1 cellular context compared by ENCODE assay signal in genomic region chr1:116569776-116570357, GRCh38.
TF ChIP-seq lines count a peak whose summit lies in the region.

No MANE protein-coding gene starts in this region.

TF ChIP-seq in K562, 482 proteins besides CTCF, POLR2A, EP300 and RAD21 (continued from another document and continues in another):
- no peak for TF ChIP-seq MBD1 (CRISPR knock-in tag; IDR thresholded peaks at IDR 0.05)
- TF ChIP-seq POLR3G (IDR thresholded peaks at IDR 0.05; ENCODE audit: extremely low read depth, insufficient read length, insufficient replicate concordance), result no peak
- TF ChIP-seq TEAD2 (tag; IDR thresholded peaks at IDR 0.05), result no peak
- TF ChIP-seq PHB (CRISPR knock-in tag; IDR thresholded peaks at IDR 0.05), result no peak
- TF ChIP-seq HNRNPH1 (optimal IDR thresholded peaks at IDR 0.05; ENCODE audit: low read depth, low read length), result no peak
- TF ChIP-seq RAD51 (IDR thresholded peaks at IDR 0.05; ENCODE audit: borderline replicate concordance, low read depth), result no peak
- no peak for TF ChIP-seq EGR1 (conservative IDR thresholded peaks at IDR 0.05)
- no peak; the same call in 1 of the 2 replicates for TF ChIP-seq ETS1 (conservative IDR thresholded peaks at IDR 0.05; ENCODE audit: control insufficient read depth, low read depth, low read length)
- no peak; the same call in 1 of the 2 replicates for TF ChIP-seq E2F5 (CRISPR knock-in tag; IDR thresholded peaks at IDR 0.05)
- TF ChIP-seq ZFP1 (CRISPR knock-in tag; IDR thresholded peaks at IDR 0.05), result no peak
- no peak for TF ChIP-seq ZNF436 (CRISPR knock-in tag; IDR thresholded peaks at IDR 0.05)
- TF ChIP-seq ATF3 (IDR thresholded peaks at IDR 0.05), result peak; percentile 12; the same call in 1 of the 2 replicates
- no peak for TF ChIP-seq ATF3 (CRISPR knock-in tag; conservative IDR thresholded peaks at IDR 0.05)
- no peak for TF ChIP-seq ID3 (CRISPR knock-in tag; IDR thresholded peaks at IDR 0.05)
- no peak for TF ChIP-seq ID3 (tag; IDR thresholded peaks at IDR 0.05)
- 0 out of 2 replicates have a peak, but pooled peaks have one; percentile 17 for TF ChIP-seq TRIM25 (IDR thresholded peaks at IDR 0.05; ENCODE audit: borderline replicate concordance)
- TF ChIP-seq ZNF449 (CRISPR knock-in tag; IDR thresholded peaks at IDR 0.05), result no peak
- TF ChIP-seq PKNOX1 (IDR thresholded peaks at IDR 0.05), result peak; percentile 43
- TF ChIP-seq SP2 (IDR thresholded peaks at IDR 0.05; ENCODE audit: extremely low read depth, low read depth, low read length, poor library complexity, severe bottlenecking), result no peak
- no peak for TF ChIP-seq E2F3 (CRISPR knock-in tag; IDR thresholded peaks at IDR 0.05)
- TF ChIP-seq MNT (conservative IDR thresholded peaks at IDR 0.05), result peak; percentile 45 to 78; a peak in 3 of 4 replicates
- no peak for TF ChIP-seq HMG20B (CRISPR knock-in tag; IDR thresholded peaks at IDR 0.05)
- peak; percentile 14; the same call in 1 of the 2 replicates for TF ChIP-seq CREB3L1 (IDR thresholded peaks at IDR 0.05; ENCODE audit: borderline replicate concordance, low read depth)
- TF ChIP-seq MEF2A (IDR thresholded peaks at IDR 0.05; ENCODE audit: control insufficient read depth, low read depth, low read length), result no peak
- 0 out of 2 replicates have a peak, but pooled peaks have one; percentile 58 for TF ChIP-seq ZNF224 (CRISPR knock-in tag; IDR thresholded peaks at IDR 0.05)
- TF ChIP-seq TAF9B (IDR thresholded peaks at IDR 0.05; ENCODE audit: partially characterized antibody), result no peak
- TF ChIP-seq DIDO1 (tag; IDR thresholded peaks at IDR 0.05; ENCODE audit: low read depth), result no peak
- TF ChIP-seq NONO (IDR thresholded peaks at IDR 0.05; ENCODE audit: low read depth in 2 of 2, low read length in 1 of 2), result no peak
- TF ChIP-seq TFAP4 (CRISPR knock-in tag; IDR thresholded peaks at IDR 0.05; ENCODE audit: borderline replicate concordance), result peak; percentile 52; the same call in 1 of the 2 replicates
- TF ChIP-seq TSC22D4 (tag; IDR thresholded peaks at IDR 0.05), result no peak
- TF ChIP-seq ELK1 (CRISPR knock-in tag; IDR thresholded peaks at IDR 0.05), result no peak
- TF ChIP-seq PHF21A (IDR thresholded peaks at IDR 0.05; ENCODE audit: borderline replicate concordance, low read depth), result no peak
- 0 out of 2 replicates have a peak, but pooled peaks have one; percentile 17 for TF ChIP-seq ZHX1 (conservative IDR thresholded peaks at IDR 0.05; ENCODE audit: low read length)
- TF ChIP-seq PPARD (CRISPR knock-in tag; IDR thresholded peaks at IDR 0.05), result no peak
- TF ChIP-seq U2AF2 (optimal IDR thresholded peaks at IDR 0.05; ENCODE audit: low read depth, low read length), result no peak
